In the genomic region with DNA sequence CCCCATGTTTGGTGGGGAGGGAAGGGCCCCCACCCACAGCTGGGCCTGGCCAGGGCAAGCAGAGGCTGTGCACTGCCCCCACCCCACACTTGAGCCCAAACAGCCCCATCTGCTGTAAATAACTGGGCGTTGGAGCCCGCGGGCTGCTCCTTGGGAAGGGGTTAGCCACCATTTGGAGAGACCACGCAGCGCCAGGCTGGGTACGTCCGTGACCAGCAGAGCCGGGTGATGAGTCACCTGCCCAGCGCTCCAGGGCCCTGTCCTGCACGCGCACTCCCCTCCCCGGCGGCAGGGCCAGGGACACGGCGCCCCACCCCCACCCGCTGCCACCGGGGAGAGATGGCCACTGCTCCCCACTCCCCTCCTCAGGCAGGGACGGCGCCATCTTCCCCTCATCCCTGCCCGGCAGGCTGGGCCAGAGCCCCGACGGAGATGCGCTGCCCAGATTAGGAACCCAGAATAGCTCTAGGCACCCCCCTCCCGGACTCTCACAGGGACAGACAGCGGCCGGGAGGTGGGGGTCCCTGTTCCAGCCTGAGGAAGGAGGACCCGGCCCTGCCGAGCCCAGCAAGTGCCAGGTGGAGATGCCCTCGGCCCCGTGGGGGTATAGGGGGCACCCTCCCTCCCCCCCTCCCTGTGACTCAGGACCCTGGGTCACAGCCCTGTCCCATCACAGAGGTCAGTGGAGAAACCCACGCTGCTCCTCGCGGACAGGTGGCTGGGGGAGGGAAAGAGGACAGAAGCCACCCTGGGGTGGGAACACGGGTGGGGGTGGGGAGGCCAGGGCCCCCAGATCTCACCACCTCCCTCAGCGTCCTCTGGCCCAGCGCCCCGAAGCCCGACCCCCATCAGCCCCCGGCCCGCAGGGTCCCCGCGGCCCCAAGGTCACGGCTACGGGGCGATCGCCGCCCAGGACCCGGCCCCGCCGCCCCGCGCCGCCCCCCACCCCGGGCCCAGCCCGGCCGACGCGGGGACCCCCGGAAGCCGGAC, we compare ENCODE assay signal across 8 cellular contexts. TPM values are rescaled to one million over a fixed set of nuclear protein-coding genes. Genes with fewer than 3 reads are reported as not detected.
DNase-seq lines count a peak whose midpoint lies in the region; ATAC-seq and TF ChIP-seq lines count a peak whose summit lies in the region.

No MANE protein-coding gene starts in this region.

- CTCF ChIA-PET in A673 (lab: Charles Lee): no interaction called here

- DNase-seq in A673 (ENCODE audit: low spot score): no peak
- peak; percentile 89 for DNase-seq in HK-2 (ENCODE audit: unreplicated experiment)
- peak; percentile 13 for DNase-seq in brain microvascular endothelial cell
- DNase-seq in kidney glomerular epithelial cell (lab: John Stamatoyannopoulos, UW): peak; percentile 3
- DNase-seq in NCI-H2081 treated with DMSO at 0.1 percent for 48 hours (lab: John Stamatoyannopoulos, UW): no peak
- no peak for DNase-seq in sciatic nerve (ENCODE audit: low spot score)
- no peak for DNase-seq in GM13976 (ENCODE audit: low spot score)

- BruUV-seq in A673 (replicated peaks; lab: Mats Ljungman, UMichigan): no TSS peak

- peaks cover 8% of the 10 kb centered on the region for H3K4me1 ChIP-seq in A673 (ENCODE audit: insufficient read depth, low read length, poor library complexity, severe bottlenecking)

- no peak for ATAC-seq in HG03135 (IDR thresholded peaks at IDR 0.05; ENCODE audit: unreplicated experiment)
- ATAC-seq in sciatic nerve: no peak

- intact Hi-C loops in A673 (cut with micrococcal nuclease; ENCODE audit: unreplicated experiment): no loop called here
- intact Hi-C loops in sciatic nerve (cut with DNase I): no loop called here

- no peaks in the 10 kb centered on the region for H3K36me3 ChIP-seq in A673 (ENCODE audit: insufficient read depth, low read length, poor library complexity, severe bottlenecking)
- no peaks in the 10 kb centered on the region for H3K36me3 ChIP-seq in brain microvascular endothelial cell (replicated peaks)

- H3K4me3 ChIP-seq in A673 (ENCODE audit: low read depth, low read length, poor library complexity, severe bottlenecking) (peak overlapping the region; percentile 46), brain microvascular endothelial cell (ENCODE audit: low read depth, low read length) (no peak overlapping the region)

- no peaks in the 10 kb centered on the region for H3K9me3 ChIP-seq in A673 (ENCODE audit: low read depth, low read length, poor library complexity, severe bottlenecking)

- TF ChIP-seq CTCF in A673 (conservative IDR thresholded peaks at IDR 0.05; ENCODE audit: low read depth, low read length) (no peak), brain microvascular endothelial cell (IDR thresholded peaks at IDR 0.05; ENCODE audit: low read depth, low read length, missing control alignments) (no peak), GM13976 (IDR thresholded peaks at IDR 0.05; ENCODE audit: borderline replicate concordance, control extremely low read depth, extremely low read depth, insufficient read depth, missing control alignments) (no peak)

- peaks cover 5% of the 10 kb centered on the region for H3K27me3 ChIP-seq in A673 (replicated peaks; ENCODE audit: insufficient read depth, low read depth, low read length, poor library complexity)
- peaks cover 17% of the 10 kb centered on the region for H3K27me3 ChIP-seq in brain microvascular endothelial cell (replicated peaks)

- no peak overlapping the region for H3K27ac ChIP-seq in A673 (ENCODE audit: low read depth, low read length, poor library complexity, severe bottlenecking)
- no peak overlapping the region for H3K27ac ChIP-seq in brain microvascular endothelial cell

- POLR2A ChIA-PET in A673 (lab: Charles Lee; ENCODE audit: low non-redundant PET): no interaction called here

- in situ Hi-C loops in brain microvascular endothelial cell (cut with HindIII; ENCODE audit: low pct_ligation_motif_present, low sequenced_read_pairs): no loop called here
- in situ Hi-C loops in GM13976 (cut with MboI; ENCODE audit: low sequenced_read_pairs, unreplicated experiment): no loop called here

RNA-seq across cellular contexts. Expression of a gene that starts 0.6 kb away (rescaled TPM):
- total RNA-seq in A673 (2021): 7.5 and 13.7 TPM in 2 replicates
- 0.45 TPM for total RNA-seq in sciatic nerve

RNA-seq across cellular contexts. Expression of a gene that starts 22.3 kb away (rescaled TPM):
- total RNA-seq in A673 (2021): 148 and 176 TPM in 2 replicates
- 257 TPM for total RNA-seq in sciatic nerve

RNA-seq across cellular contexts. Expression of a gene that starts 25.8 kb away (rescaled TPM):
- total RNA-seq in A673 (2021): 6.6 and 15.1 TPM in 2 replicates
- not detected for total RNA-seq in sciatic nerve

RNA-seq across cellular contexts. Expression of a gene that starts 38.9 kb away (rescaled TPM):
- not detected in 2 replicates for total RNA-seq in A673 (2021)
- total RNA-seq in sciatic nerve: 0.13 TPM

RNA-seq across cellular contexts. Expression of a gene that starts 49.3 kb away (rescaled TPM):
- total RNA-seq in A673 (2021) (not detected in 2 replicates), sciatic nerve (not detected)

Comparison
In these comparisons a context has a peak if more than half of its experiments do, and no peak if none do; other contexts are left out.
1. DNase-seq: peak in HK-2 (single experiment), brain microvascular endothelial cell (single experiment) and kidney glomerular epithelial cell (single experiment); none in A673 (single experiment), NCI-H2081 treated with DMSO at 0.1 percent for 48 hours (single experiment), sciatic nerve (single experiment) and GM13976 (single experiment).